23 cellular contexts compared by ENCODE assay signal in the genomic region with DNA sequence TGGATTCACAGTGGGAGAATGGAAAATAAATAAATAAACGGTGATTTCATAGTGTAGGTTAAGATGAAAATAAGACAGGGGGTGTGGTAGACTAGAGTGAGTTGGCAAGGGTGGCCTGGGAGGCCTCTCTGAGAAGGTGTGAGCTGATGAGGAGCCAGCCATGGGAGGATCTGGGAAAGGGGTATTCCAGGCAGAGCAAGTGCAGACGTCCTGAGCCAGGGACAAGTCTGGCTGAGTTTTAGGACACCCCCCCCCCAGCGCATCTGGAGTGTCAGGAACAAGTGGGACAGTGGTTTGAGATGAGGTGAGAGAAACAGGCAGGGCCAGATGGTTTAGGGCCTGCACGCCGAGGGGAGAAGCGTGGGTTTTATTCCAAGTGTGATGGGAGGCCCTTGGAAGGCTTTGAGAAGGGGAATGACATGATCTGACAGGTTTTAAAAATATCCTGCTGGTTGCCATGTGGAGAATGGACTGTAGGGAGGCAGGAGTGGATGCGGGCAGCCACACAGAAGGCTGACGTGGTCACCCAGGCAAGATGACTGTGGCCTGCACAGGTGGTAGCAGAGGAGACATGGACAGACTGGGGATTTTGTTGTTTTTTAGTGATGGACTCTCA. TPM values are rescaled to one million over a fixed set of nuclear protein-coding genes. Genes with fewer than 3 reads are reported as not detected.
"Had no signal": no experiment of that assay in that cellular context is flagged by ENCODE, and none has a peak within 500 bp of the region (broad histone marks: within the 10 kb centered on the region; RNA-seq: fewer than 3 reads in every experiment).

No MANE protein-coding gene starts in this region.

- H3K4me1 Mint-ChIP-seq: activated CD4-positive, alpha-beta memory T cell treated with anti-CD3 and anti-CD28 coated beads, Interleukin-2, amount 10 ng/mL, durations not matched to agents 7 days and 5 days; activated T-helper 17 cell treated with anti-CD3 and anti-CD28 coated beads, Interleukin-2, amount 50 U/mL, for 72 hours; mesothelial cell of epicardium had no signal

- H3K27ac ChIP-seq: cardiac muscle cell, colonic mucosa, heart left ventricle, left lung, right lobe of liver, SK-N-MC had no signal

- H3K4me3 ChIP-seq: cardiac muscle cell, colonic mucosa, heart left ventricle, left lung, right lobe of liver, SK-N-MC had no signal

- H3K9me3 ChIP-seq: colonic mucosa, heart left ventricle, left lung, right lobe of liver had no signal

- H3K36me3 Mint-ChIP-seq: mesothelial cell of epicardium, WTC11 had no signal

- H3K27me3 ChIP-seq: colonic mucosa, right lobe of liver had no signal

- H3K36me3 ChIP-seq: cardiac muscle cell, colonic mucosa, heart left ventricle, left lung, right lobe of liver had no signal

- ATAC-seq: left lung, right lobe of liver, WTC11 had no signal

- DNase-seq: activated CD4-positive, alpha-beta memory T cell treated with anti-CD3 and anti-CD28 coated beads, Interleukin-2, amount 10 ng/mL, durations not matched to agents 7 days and 5 days; activated CD4-positive, alpha-beta T cell treated with anti-CD3 and anti-CD28 coated beads for 4 hours; activated naive CD4-positive, alpha-beta T cell treated with Interleukin-2 at 50 U/mL for 16 hours; activated T-cell treated with anti-CD3 and anti-CD28 coated beads, Interleukin-2, amount 50 U/mL, for 1 hour; aorta; colonic mucosa; erythroblast; heart left ventricle; kidney; left lung; right lobe of liver; stimulated activated naive CD4-positive, alpha-beta T cell had no signal

- H3K27ac Mint-ChIP-seq: activated CD4-positive, alpha-beta memory T cell treated with anti-CD3 and anti-CD28 coated beads, Interleukin-2, amount 10 ng/mL, durations not matched to agents 7 days and 5 days; activated T-helper 17 cell treated with anti-CD3 and anti-CD28 coated beads, Interleukin-2, amount 50 U/mL, for 72 hours; mesothelial cell of epicardium; T-helper 2 cell treated with Interferon-gamma antibody and Interleukin-4, amounts not matched to agents 5 μg/mL and 100 μg/mL, for 36 hours; WTC11 had no signal

- FAIRE-seq: frontal cortex, kidney, TTC549 had no signal

- H3K9me3 Mint-ChIP-seq: activated CD4-positive, alpha-beta memory T cell treated with anti-CD3 and anti-CD28 coated beads, Interleukin-2, amount 10 ng/mL, durations not matched to agents 7 days and 5 days; activated T-helper 17 cell treated with anti-CD3 and anti-CD28 coated beads, Interleukin-2, amount 50 U/mL, for 72 hours; mesothelial cell of epicardium; T-helper 2 cell treated with Interferon-gamma antibody and Interleukin-4, amounts not matched to agents 5 μg/mL and 100 μg/mL, for 36 hours; WTC11 had no signal

- H3K4me1 ChIP-seq: colonic mucosa, heart left ventricle, left lung, right lobe of liver had no signal

- H3K4me3 Mint-ChIP-seq: activated CD4-positive, alpha-beta memory T cell treated with anti-CD3 and anti-CD28 coated beads, Interleukin-2, amount 10 ng/mL, durations not matched to agents 7 days and 5 days; activated T-helper 17 cell treated with anti-CD3 and anti-CD28 coated beads, Interleukin-2, amount 50 U/mL, for 72 hours; mesothelial cell of epicardium; T-helper 2 cell treated with Interferon-gamma antibody and Interleukin-4, amounts not matched to agents 5 μg/mL and 100 μg/mL, for 36 hours; WTC11 had no signal

RNA-seq across cellular contexts. Expression of gene CCM2L, which starts 21.1 kb away (rescaled TPM):
- total RNA-seq: activated CD4-positive, alpha-beta memory T cell treated with anti-CD3 and anti-CD28 coated beads, Interleukin-2, amount 10 ng/mL, durations not matched to agents 7 days and 5 days; activated T-helper 17 cell treated with anti-CD3 and anti-CD28 coated beads, Interleukin-2, amount 50 U/mL, for 72 hours; osteocyte had no signal

RNA-seq across cellular contexts. Expression of gene XKR7, which starts 21.2 kb away (rescaled TPM):
- total RNA-seq: activated CD4-positive, alpha-beta memory T cell treated with anti-CD3 and anti-CD28 coated beads, Interleukin-2, amount 10 ng/mL, durations not matched to agents 7 days and 5 days; aorta; heart left ventricle; lung microvascular endothelial cell; osteocyte; pulmonary artery endothelial cell; right lobe of liver had no signal
- polyA plus RNA-seq: cardiac muscle cell, heart left ventricle had no signal
